ENCODE assay signal across 2 cellular contexts in genomic region chr3:65979152-65979551, GRCh38.
TF ChIP-seq lines count a peak whose summit lies in the region.

No MANE protein-coding gene starts in this region.

TF ChIP-seq in IMR-90, 13 proteins besides CTCF, POLR2A, EP300 and RAD21:
- no peak for TF ChIP-seq CHD1 (IDR thresholded peaks at IDR 0.05; ENCODE audit: low read depth, low read length)
- TF ChIP-seq CEBPB (IDR thresholded peaks at IDR 0.05; ENCODE audit: low read depth, low read length), result peak; percentile 87
- TF ChIP-seq MAZ (IDR thresholded peaks at IDR 0.05; ENCODE audit: borderline replicate concordance, low read depth, low read length), result no peak

TF ChIP-seq in SK-N-SH, 30 proteins besides CTCF, POLR2A, EP300 and RAD21:
- TF ChIP-seq FOSL2 (IDR thresholded peaks at IDR 0.05; ENCODE audit: borderline replicate concordance, low read depth) (no peak), REST (IDR thresholded peaks at IDR 0.05; ENCODE audit: low read depth, low read length) (no peak), MAX (IDR thresholded peaks at IDR 0.05; ENCODE audit: low read depth) (no peak), MEF2A (IDR thresholded peaks at IDR 0.05; ENCODE audit: borderline replicate concordance, low read depth) (no peak), ELF1 (IDR thresholded peaks at IDR 0.05) (no peak), POLR2AphosphoS5 (IDR thresholded peaks at IDR 0.05; ENCODE audit: low read depth, low read length) (no peak), PBX3 (IDR thresholded peaks at IDR 0.05) (no peak), USF2 (IDR thresholded peaks at IDR 0.05; ENCODE audit: borderline replicate concordance, low read depth, low read length) (no peak), CHD2 (IDR thresholded peaks at IDR 0.05; ENCODE audit: low read length, partially characterized antibody) (no peak), FOXM1 (IDR thresholded peaks at IDR 0.05; ENCODE audit: low read depth) (no peak), FOXJ3 (CRISPR knock-in tag; IDR thresholded peaks at IDR 0.05) (no peak), EZH2phosphoT487 (IDR thresholded peaks at IDR 0.05; ENCODE audit: borderline replicate concordance, low read depth) (no peak), MXI1 (IDR thresholded peaks at IDR 0.05; ENCODE audit: low read depth, low read length) (no peak)
